In the genomic region with DNA sequence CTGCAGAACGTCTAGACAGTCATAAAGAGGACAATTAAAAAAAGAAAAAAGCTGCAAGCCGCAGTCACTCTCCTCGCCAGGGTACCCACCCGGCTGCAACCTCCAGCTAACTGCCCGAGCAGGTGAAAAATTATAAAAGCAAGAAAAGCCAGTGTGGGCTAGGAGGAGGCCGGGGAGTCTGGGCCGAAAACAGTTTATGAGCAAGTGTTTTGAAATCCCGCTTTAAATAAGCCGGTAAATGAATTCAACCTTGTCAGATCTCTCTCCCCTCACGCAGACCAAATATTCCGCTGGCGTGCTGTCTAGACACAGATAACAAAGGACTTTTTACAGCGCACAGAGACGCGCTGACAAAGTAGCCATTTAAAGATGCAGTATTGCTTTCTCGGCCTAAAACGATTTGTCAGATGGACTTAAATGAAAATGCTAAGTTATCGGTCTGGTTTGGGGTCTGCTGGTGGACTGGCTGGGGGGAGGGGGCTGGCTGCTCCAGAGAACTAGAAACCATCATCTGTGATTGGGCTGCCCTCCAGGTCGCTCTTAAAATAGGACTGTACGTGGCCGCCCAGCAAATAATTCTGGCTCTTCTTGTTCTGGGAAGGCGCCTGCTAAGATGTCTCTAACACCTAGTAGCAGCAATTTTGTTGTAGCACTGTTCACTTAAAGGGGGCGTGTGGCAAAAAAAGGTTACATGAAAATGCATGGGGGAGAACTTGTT, we compare ENCODE assay signal across 11 cellular contexts. TPM values are rescaled to one million over a fixed set of nuclear protein-coding genes. Genes with fewer than 3 reads are reported as not detected.
DNase-seq lines count a peak whose midpoint lies in the region; ATAC-seq and TF ChIP-seq lines count a peak whose summit lies in the region.
"Had no signal": no experiment of that assay in that cellular context is flagged by ENCODE, and none has a peak within 500 bp of the region (broad histone marks: within the 10 kb centered on the region; RNA-seq: fewer than 3 reads in every experiment).

No MANE protein-coding gene starts in this region.

- peaks cover 40% of the 10 kb centered on the region for H3K27me3 Mint-ChIP-seq in IgD-negative memory B cell
- peaks cover 12% of the 10 kb centered on the region for H3K27me3 Mint-ChIP-seq in stimulated activated memory B cell treated with anti-CD40 and anti-IgM and Interleukin-4, amounts not matched to agents 10 μg/mL and 1 μg/mL and 100 μg/mL, for 72 hours
- H3K27me3 Mint-ChIP-seq: activated naive CD8-positive, alpha-beta T cell treated with anti-CD3 and anti-CD28 coated beads, Interleukin-2, amount 50 U/mL, for 24 hours had no signal

- peaks cover 87% of the 10 kb centered on the region for H3K4me1 ChIP-seq in left ventricle myocardium inferior

- DNase-seq in SK-N-DZ (ENCODE audit: low spot score): peak; percentile 59
- peak; percentile 43 for DNase-seq in left ventricle myocardium inferior
- DNase-seq: activated naive CD8-positive, alpha-beta T cell treated with anti-CD3 and anti-CD28 coated beads, Interleukin-2, amount 50 U/mL, for 24 hours; effector CD8-positive, alpha-beta T cell; mucosa of descending colon had no signal

- peak overlapping the region; percentile 48 for H3K4me3 ChIP-seq in left ventricle myocardium inferior
- H3K4me3 ChIP-seq: mucosa of descending colon had no signal

- peaks cover 62 to 66% (median 65%) of the 10 kb centered on the region in 3 donors for H3K4me1 Mint-ChIP-seq in IgD-negative memory B cell
- peaks cover 95% of the 10 kb centered on the region for H3K4me1 Mint-ChIP-seq in stimulated activated memory B cell treated with anti-CD40 and anti-IgM and Interleukin-4, amounts not matched to agents 10 μg/mL and 1 μg/mL and 100 μg/mL, for 72 hours

- ATAC-seq in stimulated activated memory B cell treated with anti-CD40 and anti-IgM and Interleukin-4, amounts not matched to agents 10 μg/mL and 1 μg/mL and 100 μg/mL, for 72 hours: no peak
- ATAC-seq in GM19452 (IDR thresholded peaks at IDR 0.05; ENCODE audit: unreplicated experiment) (no peak), GM21515 (IDR thresholded peaks at IDR 0.05; ENCODE audit: unreplicated experiment) (no peak), HG03095 (IDR thresholded peaks at IDR 0.05; ENCODE audit: unreplicated experiment) (no peak), GM19395 (IDR thresholded peaks at IDR 0.05; ENCODE audit: unreplicated experiment) (no peak)
- ATAC-seq: activated naive CD8-positive, alpha-beta T cell treated with anti-CD3 and anti-CD28 coated beads, Interleukin-2, amount 50 U/mL, for 24 hours; mucosa of descending colon had no signal

- intact Hi-C loops in left ventricle myocardium inferior (cut with micrococcal nuclease): no loop called here

- no peaks in the 10 kb centered on the region for H3K36me3 Mint-ChIP-seq in IgD-negative memory B cell
- peaks cover 12% of the 10 kb centered on the region for H3K36me3 Mint-ChIP-seq in stimulated activated memory B cell treated with anti-CD40 and anti-IgM and Interleukin-4, amounts not matched to agents 10 μg/mL and 1 μg/mL and 100 μg/mL, for 72 hours

- no peaks in the 10 kb centered on the region for H3K9me3 ChIP-seq in left ventricle myocardium inferior (replicated peaks)
- H3K9me3 ChIP-seq: mucosa of descending colon had no signal

- peaks cover 0 to 2% (median 0%) of the 10 kb centered on the region in 3 donors for H3K9me3 Mint-ChIP-seq in IgD-negative memory B cell
- no peaks in the 10 kb centered on the region for H3K9me3 Mint-ChIP-seq in stimulated activated memory B cell treated with anti-CD40 and anti-IgM and Interleukin-4, amounts not matched to agents 10 μg/mL and 1 μg/mL and 100 μg/mL, for 72 hours
- H3K9me3 Mint-ChIP-seq: activated naive CD8-positive, alpha-beta T cell treated with anti-CD3 and anti-CD28 coated beads, Interleukin-2, amount 50 U/mL, for 24 hours had no signal

- H3K27ac ChIP-seq in left ventricle myocardium inferior (replicated peaks): peak overlapping the region; percentile 69

- H3K27me3 ChIP-seq in left ventricle myocardium inferior (ENCODE audit: low read depth): no peaks in the 10 kb centered on the region

- no peak overlapping the region for H3K27ac Mint-ChIP-seq in IgD-negative memory B cell
- H3K27ac Mint-ChIP-seq in stimulated activated memory B cell treated with anti-CD40 and anti-IgM and Interleukin-4, amounts not matched to agents 10 μg/mL and 1 μg/mL and 100 μg/mL, for 72 hours: peak overlapping the region; percentile 64
- H3K27ac Mint-ChIP-seq: activated naive CD8-positive, alpha-beta T cell treated with anti-CD3 and anti-CD28 coated beads, Interleukin-2, amount 50 U/mL, for 24 hours had no signal

- no peaks in the 10 kb centered on the region for H3K36me3 ChIP-seq in left ventricle myocardium inferior

- no peak for TF ChIP-seq CTCF in left ventricle myocardium inferior (IDR thresholded peaks at IDR 0.05; ENCODE audit: borderline replicate concordance)

- peak overlapping the region in 3 of 4 donors; percentile 56 to 80 (median 79) for H3K4me3 Mint-ChIP-seq in IgD-negative memory B cell
- H3K4me3 Mint-ChIP-seq in stimulated activated memory B cell treated with anti-CD40 and anti-IgM and Interleukin-4, amounts not matched to agents 10 μg/mL and 1 μg/mL and 100 μg/mL, for 72 hours: peak overlapping the region; percentile 16
- H3K4me3 Mint-ChIP-seq: activated naive CD8-positive, alpha-beta T cell treated with anti-CD3 and anti-CD28 coated beads, Interleukin-2, amount 50 U/mL, for 24 hours had no signal

RNA-seq across cellular contexts. Expression of gene PMEPA1, which starts 24.5 kb away (rescaled TPM):
- 7.0 TPM for polyA plus RNA-seq in IgD-negative memory B cell
- polyA plus RNA-seq in SK-N-DZ (2014; cell fraction: cytosol; rRNA removed): 3.4 and 3.7 TPM in 2 replicates
- polyA plus RNA-seq in SK-N-DZ (2014; cell fraction: nucleus; rRNA removed): 3.1 and 6.3 TPM in 2 replicates
- 36.4 TPM for total RNA-seq in left ventricle myocardium inferior
